Comparison of ENCODE assay signal across 8 cellular contexts in the genomic region with DNA sequence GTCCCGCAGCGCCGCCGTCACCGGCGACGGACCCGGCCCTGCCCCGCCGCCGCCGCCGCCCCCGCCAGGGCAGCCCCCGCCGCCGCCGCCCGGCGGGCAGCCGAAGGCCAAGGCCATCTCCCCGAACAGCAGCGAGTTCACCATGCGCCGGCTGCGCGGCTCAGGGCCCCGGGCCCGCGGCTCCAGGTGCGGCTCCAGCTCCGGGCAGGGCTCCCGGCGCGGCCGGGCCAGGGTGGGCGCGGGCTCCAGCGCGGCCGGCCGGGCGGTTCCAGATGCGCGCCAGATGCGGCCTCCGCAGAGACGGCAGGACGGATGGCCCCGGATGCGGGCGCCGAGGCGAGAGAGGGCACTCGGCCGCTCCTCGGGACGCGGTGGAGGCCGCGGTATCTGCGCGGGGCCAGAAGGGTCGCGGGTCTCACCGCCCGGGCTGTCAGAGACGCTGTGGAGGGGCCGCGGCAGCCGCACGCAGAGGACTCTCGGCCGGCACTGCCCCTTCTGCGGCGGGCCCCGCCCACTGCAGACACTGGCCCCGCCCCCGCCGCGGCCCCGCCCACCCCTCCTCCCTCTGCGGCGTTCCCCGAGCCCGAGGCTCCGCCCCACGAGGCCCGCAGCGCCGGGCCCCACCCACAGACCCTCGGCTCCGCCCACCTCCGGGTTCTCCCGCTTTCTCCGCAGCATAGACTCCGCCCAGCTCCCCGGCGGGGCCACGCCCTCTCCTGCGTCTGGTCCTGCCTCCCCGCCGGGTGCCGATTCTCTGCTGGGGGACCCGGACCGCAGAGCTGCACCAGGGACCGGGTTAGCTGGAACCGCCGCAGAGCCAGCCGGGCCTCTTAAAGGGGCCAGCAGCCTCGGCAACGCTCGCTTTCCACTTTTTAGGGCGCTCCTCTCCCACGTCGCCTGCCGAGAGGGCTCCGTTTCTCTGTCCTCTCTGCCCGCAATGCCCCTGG. TPM values are rescaled to one million over a fixed set of nuclear protein-coding genes. Genes with fewer than 3 reads are reported as not detected.
DNase-seq lines count a peak whose midpoint lies in the region; ATAC-seq and TF ChIP-seq lines count a peak whose summit lies in the region.

TSS of gene IFFO2 (minus strand) at position 488 of the 947 bp plus-strand sequence. CDS start at position 144, 344 bp downstream.

- no peaks in the 10 kb centered on the region for H3K9me3 ChIP-seq in left lung

- peak; percentile 63 for ATAC-seq in GM19043 (IDR thresholded peaks at IDR 0.05; ENCODE audit: low read depth, unreplicated experiment)
- ATAC-seq in HG03342 (IDR thresholded peaks at IDR 0.05; ENCODE audit: unreplicated experiment) = peak; percentile 56
- ATAC-seq in left lung = peak; percentile 96

- H3K27ac ChIP-seq in left lung = peak within 1 kb of the TSS; percentile 67 to 72

- intact Hi-C loops in left lung (cut with DNase I) = no loop called here

- H3K4me3 ChIP-seq in left lung = peak within 1 kb of the TSS; percentile 66 to 68

- H3K27me3 ChIP-seq in left lung = peaks cover 0 to 34% of the 10 kb centered on the region in 2 donors

- TF ChIP-seq CTCF in left lung (IDR thresholded peaks at IDR 0.05) = no peak

- DNase-seq in Ammon's horn (ENCODE audit: low spot score) (peak; percentile 98), NCI-H526 treated with DMSO at 0.1 percent for 48 hours (lab: John Stamatoyannopoulos, UW) (peak; percentile 67), dedifferentiated amniotic fluid mesenchymal stem cell (ENCODE audit: extremely low spot score) (peak; percentile 91), left lung (peak; percentile 99 to 100)
- DNase-seq in activated CD4-positive, alpha-beta T cell treated with anti-CD3 and anti-CD28 coated beads, Interleukin-2, amount 50 U/mL, for 24 hours (ENCODE audit: low read depth in 1 of 2, low spot score in 1 of 2) = peak; percentile 98
- DNase-seq in stimulated activated CD4-positive, alpha-beta T cell treated with anti-CD3 and anti-CD28 coated beads, Interleukin-2, amount 100 ng/mL, for 24 hours = peak; percentile 99 to 100

- H3K4me1 ChIP-seq in left lung = peaks cover 15 to 49% of the 10 kb centered on the region in 2 donors

- no peaks in the 10 kb centered on the region for H3K36me3 ChIP-seq in left lung

RNA-seq across cellular contexts. Expression of gene IFFO2, which starts in this region (rescaled TPM):
- 10 to 100 TPM; 14.1 to 14.7 TPM for total RNA-seq in left lung

Comparison
In these comparisons a context has a peak if more than half of its experiments do, and no peak if none do; other contexts are left out.
1. Peak in every context shown above with its lines: DNase-seq, ATAC-seq, H3K4me3 ChIP-seq and H3K27ac ChIP-seq.